In genomic region chr11:559712-560304, GRCh38 we compare ENCODE assay signal across 1 cellular context.
TF ChIP-seq lines count a peak whose summit lies in the region.

No MANE protein-coding gene starts in this region.

TF ChIP-seq in K562, 482 proteins besides CTCF, POLR2A, EP300 and RAD21 (continued from another document):
- no peak for TF ChIP-seq ZKSCAN1 (IDR thresholded peaks at IDR 0.05; ENCODE audit: low read depth, low read length)
- TF ChIP-seq KAT7 (CRISPR knock-in tag; IDR thresholded peaks at IDR 0.05; ENCODE audit: borderline replicate concordance) = no peak
- TF ChIP-seq IRF9 (tag; IDR thresholded peaks at IDR 0.05) = no peak
- TF ChIP-seq GABPB2 (CRISPR knock-in tag; conservative IDR thresholded peaks at IDR 0.05) = no peak
- TF ChIP-seq, protein P1, sequence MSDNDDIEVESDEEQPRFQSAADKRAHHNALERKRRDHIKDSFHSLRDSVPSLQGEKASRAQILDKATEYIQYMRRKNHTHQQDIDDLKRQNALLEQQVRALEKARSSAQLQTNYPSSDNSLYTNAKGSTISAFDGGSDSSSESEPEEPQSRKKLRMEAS (CRISPR knock-in tag; IDR thresholded peaks at IDR 0.05) = 0 out of 2 replicates have a peak, but pooled peaks have one; percentile 22
- peak; percentile 91 for TF ChIP-seq ZEB2 (IDR thresholded peaks at IDR 0.05)
- TF ChIP-seq, protein P2, sequence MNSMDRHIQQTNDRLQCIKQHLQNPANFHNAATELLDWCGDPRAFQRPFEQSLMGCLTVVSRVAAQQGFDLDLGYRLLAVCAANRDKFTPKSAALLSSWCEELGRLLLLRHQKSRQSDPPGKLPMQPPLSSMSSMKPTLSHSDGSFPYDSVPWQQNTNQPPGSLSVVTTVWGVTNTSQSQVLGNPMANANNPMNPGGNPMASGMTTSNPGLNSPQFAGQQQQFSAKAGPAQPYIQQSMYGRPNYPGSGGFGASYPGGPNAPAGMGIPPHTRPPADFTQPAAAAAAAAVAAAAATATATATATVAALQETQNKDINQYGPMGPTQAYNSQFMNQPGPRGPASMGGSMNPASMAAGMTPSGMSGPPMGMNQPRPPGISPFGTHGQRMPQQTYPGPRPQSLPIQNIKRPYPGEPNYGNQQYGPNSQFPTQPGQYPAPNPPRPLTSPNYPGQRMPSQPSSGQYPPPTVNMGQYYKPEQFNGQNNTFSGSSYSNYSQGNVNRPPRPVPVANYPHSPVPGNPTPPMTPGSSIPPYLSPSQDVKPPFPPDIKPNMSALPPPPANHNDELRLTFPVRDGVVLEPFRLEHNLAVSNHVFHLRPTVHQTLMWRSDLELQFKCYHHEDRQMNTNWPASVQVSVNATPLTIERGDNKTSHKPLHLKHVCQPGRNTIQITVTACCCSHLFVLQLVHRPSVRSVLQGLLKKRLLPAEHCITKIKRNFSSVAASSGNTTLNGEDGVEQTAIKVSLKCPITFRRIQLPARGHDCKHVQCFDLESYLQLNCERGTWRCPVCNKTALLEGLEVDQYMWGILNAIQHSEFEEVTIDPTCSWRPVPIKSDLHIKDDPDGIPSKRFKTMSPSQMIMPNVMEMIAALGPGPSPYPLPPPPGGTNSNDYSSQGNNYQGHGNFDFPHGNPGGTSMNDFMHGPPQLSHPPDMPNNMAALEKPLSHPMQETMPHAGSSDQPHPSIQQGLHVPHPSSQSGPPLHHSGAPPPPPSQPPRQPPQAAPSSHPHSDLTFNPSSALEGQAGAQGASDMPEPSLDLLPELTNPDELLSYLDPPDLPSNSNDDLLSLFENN (IDR thresholded peaks at IDR 0.05; ENCODE audit: low read depth in 2 of 2, low read length in 2 of 2) = no peak
- TF ChIP-seq TFAP4 (CRISPR knock-in tag; IDR thresholded peaks at IDR 0.05; ENCODE audit: borderline replicate concordance) = peak; percentile 42; the same call in 1 of the 2 replicates
- TF ChIP-seq NR2C1 (IDR thresholded peaks at IDR 0.05) = peak; percentile 77
- 0 out of 2 replicates have a peak, but pooled peaks have one; percentile 19 for TF ChIP-seq NR2C1 (tag; IDR thresholded peaks at IDR 0.05)
- TF ChIP-seq NCOA2 (IDR thresholded peaks at IDR 0.05; ENCODE audit: partially characterized antibody in 2 of 2) = no peak
- TF ChIP-seq GTF2E2 (tag; IDR thresholded peaks at IDR 0.05) = 0 out of 2 replicates have a peak, but pooled peaks have one; percentile 65
- no peak for TF ChIP-seq PURB (CRISPR knock-in tag; IDR thresholded peaks at IDR 0.05; ENCODE audit: low read depth)
- TF ChIP-seq, protein P3, sequence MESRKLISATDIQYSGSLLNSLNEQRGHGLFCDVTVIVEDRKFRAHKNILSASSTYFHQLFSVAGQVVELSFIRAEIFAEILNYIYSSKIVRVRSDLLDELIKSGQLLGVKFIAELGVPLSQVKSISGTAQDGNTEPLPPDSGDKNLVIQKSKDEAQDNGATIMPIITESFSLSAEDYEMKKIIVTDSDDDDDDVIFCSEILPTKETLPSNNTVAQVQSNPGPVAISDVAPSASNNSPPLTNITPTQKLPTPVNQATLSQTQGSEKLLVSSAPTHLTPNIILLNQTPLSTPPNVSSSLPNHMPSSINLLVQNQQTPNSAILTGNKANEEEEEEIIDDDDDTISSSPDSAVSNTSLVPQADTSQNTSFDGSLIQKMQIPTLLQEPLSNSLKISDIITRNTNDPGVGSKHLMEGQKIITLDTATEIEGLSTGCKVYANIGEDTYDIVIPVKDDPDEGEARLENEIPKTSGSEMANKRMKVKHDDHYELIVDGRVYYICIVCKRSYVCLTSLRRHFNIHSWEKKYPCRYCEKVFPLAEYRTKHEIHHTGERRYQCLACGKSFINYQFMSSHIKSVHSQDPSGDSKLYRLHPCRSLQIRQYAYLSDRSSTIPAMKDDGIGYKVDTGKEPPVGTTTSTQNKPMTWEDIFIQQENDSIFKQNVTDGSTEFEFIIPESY (CRISPR knock-in tag; IDR thresholded peaks at IDR 0.05) = peak; percentile 75
- TF ChIP-seq ZNF121 (CRISPR knock-in tag; conservative IDR thresholded peaks at IDR 0.05) = peak; percentile 88
- no peak for TF ChIP-seq ILF3 (IDR thresholded peaks at IDR 0.05; ENCODE audit: borderline replicate concordance)
- TF ChIP-seq, protein P4, sequence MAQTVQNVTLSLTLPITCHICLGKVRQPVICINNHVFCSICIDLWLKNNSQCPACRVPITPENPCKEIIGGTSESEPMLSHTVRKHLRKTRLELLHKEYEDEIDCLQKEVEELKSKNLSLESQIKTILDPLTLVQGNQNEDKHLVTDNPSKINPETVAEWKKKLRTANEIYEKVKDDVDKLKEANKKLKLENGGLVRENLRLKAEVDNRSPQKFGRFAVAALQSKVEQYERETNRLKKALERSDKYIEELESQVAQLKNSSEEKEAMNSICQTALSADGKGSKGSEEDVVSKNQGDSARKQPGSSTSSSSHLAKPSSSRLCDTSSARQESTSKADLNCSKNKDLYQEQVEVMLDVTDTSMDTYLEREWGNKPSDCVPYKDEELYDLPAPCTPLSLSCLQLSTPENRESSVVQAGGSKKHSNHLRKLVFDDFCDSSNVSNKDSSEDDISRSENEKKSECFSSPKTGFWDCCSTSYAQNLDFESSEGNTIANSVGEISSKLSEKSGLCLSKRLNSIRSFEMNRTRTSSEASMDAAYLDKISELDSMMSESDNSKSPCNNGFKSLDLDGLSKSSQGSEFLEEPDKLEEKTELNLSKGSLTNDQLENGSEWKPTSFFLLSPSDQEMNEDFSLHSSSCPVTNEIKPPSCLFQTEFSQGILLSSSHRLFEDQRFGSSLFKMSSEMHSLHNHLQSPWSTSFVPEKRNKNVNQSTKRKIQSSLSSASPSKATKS (CRISPR knock-in tag; IDR thresholded peaks at IDR 0.05) = no peak
- TF ChIP-seq SAFB2 (IDR thresholded peaks at IDR 0.05; ENCODE audit: borderline replicate concordance, low read depth, low read length, severe bottlenecking) = no peak
- TF ChIP-seq TBP (optimal IDR thresholded peaks at IDR 0.05; ENCODE audit: low read depth, low read length) = peak; percentile 22
- TF ChIP-seq ZNF589 (CRISPR knock-in tag; IDR thresholded peaks at IDR 0.05; ENCODE audit: low read depth) = 0 out of 2 replicates have a peak, but pooled peaks have one; percentile 25
- TF ChIP-seq SP1 (CRISPR knock-in tag; IDR thresholded peaks at IDR 0.05) = no peak
- TF ChIP-seq POLR2AphosphoS5 (IDR thresholded peaks at IDR 0.05; ENCODE audit: control insufficient read depth, insufficient read depth, low read depth, low read length) = 0 out of 2 replicates have a peak, but pooled peaks have one; percentile 14
- TF ChIP-seq SIX5 (IDR thresholded peaks at IDR 0.05; ENCODE audit: borderline replicate concordance in 1 of 2, insufficient read depth in 1 of 2, low read depth in 1 of 2, low read length in 2 of 2) = no peak
- no peak for TF ChIP-seq CBX1 (IDR thresholded peaks at IDR 0.05; ENCODE audit: low read depth)
- TF ChIP-seq, protein P5, sequence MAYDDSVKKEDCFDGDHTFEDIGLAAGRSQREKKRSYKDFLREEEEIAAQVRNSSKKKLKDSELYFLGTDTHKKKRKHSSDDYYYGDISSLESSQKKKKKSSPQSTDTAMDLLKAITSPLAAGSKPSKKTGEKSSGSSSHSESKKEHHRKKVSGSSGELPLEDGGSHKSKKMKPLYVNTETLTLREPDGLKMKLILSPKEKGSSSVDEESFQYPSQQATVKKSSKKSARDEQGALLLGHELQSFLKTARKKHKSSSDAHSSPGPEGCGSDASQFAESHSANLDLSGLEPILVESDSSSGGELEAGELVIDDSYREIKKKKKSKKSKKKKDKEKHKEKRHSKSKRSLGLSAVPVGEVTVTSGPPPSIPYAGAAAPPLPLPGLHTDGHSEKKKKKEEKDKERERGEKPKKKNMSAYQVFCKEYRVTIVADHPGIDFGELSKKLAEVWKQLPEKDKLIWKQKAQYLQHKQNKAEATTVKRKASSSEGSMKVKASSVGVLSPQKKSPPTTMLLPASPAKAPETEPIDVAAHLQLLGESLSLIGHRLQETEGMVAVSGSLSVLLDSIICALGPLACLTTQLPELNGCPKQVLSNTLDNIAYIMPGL (CRISPR knock-in tag; IDR thresholded peaks at IDR 0.05) = no peak
- TF ChIP-seq ZNF436 (CRISPR knock-in tag; IDR thresholded peaks at IDR 0.05) = no peak
- peak; percentile 51; the same call in 1 of the 2 replicates for TF ChIP-seq SPI1 (IDR thresholded peaks at IDR 0.05; ENCODE audit: borderline replicate concordance, low read depth, low read length)
- TF ChIP-seq, protein P6, sequence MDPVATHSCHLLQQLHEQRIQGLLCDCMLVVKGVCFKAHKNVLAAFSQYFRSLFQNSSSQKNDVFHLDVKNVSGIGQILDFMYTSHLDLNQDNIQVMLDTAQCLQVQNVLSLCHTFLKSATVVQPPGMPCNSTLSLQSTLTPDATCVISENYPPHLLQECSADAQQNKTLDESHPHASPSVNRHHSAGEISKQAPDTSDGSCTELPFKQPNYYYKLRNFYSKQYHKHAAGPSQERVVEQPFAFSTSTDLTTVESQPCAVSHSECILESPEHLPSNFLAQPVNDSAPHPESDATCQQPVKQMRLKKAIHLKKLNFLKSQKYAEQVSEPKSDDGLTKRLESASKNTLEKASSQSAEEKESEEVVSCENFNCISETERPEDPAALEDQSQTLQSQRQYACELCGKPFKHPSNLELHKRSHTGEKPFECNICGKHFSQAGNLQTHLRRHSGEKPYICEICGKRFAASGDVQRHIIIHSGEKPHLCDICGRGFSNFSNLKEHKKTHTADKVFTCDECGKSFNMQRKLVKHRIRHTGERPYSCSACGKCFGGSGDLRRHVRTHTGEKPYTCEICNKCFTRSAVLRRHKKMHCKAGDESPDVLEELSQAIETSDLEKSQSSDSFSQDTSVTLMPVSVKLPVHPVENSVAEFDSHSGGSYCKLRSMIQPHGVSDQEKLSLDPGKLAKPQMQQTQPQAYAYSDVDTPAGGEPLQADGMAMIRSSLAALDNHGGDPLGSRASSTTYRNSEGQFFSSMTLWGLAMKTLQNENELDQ (CRISPR knock-in tag; IDR thresholded peaks at IDR 0.05; ENCODE audit: borderline replicate concordance) = no peak
- TF ChIP-seq, protein P7, sequence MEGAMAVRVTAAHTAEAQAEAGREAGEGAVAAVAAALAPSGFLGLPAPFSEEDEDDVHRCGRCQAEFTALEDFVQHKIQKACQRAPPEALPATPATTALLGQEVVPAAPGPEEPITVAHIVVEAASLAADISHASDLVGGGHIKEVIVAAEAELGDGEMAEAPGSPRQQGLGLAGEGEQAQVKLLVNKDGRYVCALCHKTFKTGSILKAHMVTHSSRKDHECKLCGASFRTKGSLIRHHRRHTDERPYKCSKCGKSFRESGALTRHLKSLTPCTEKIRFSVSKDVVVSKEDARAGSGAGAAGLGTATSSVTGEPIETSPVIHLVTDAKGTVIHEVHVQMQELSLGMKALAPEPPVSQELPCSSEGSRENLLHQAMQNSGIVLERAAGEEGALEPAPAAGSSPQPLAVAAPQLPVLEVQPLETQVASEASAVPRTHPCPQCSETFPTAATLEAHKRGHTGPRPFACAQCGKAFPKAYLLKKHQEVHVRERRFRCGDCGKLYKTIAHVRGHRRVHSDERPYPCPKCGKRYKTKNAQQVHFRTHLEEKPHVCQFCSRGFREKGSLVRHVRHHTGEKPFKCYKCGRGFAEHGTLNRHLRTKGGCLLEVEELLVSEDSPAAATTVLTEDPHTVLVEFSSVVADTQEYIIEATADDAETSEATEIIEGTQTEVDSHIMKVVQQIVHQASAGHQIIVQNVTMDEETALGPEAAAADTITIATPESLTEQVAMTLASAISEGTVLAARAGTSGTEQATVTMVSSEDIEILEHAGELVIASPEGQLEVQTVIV (CRISPR knock-in tag; IDR thresholded peaks at IDR 0.05; ENCODE audit: borderline replicate concordance) = no peak
- TF ChIP-seq HDAC2 (IDR thresholded peaks at IDR 0.05) = no peak
- TF ChIP-seq ELF4 (CRISPR knock-in tag; IDR thresholded peaks at IDR 0.05) = no peak
- TF ChIP-seq TAF9B (IDR thresholded peaks at IDR 0.05; ENCODE audit: partially characterized antibody) = no peak
- no peak for TF ChIP-seq E2F4 (CRISPR knock-in tag; IDR thresholded peaks at IDR 0.05; ENCODE audit: low read depth)
- peak; percentile 24 for TF ChIP-seq PCBP1 (IDR thresholded peaks at IDR 0.05; ENCODE audit: low read depth, low read length, poor library complexity, severe bottlenecking)
- TF ChIP-seq DPF2 (IDR thresholded peaks at IDR 0.05) = 0 out of 2 replicates have a peak, but pooled peaks have one; percentile 11
- TF ChIP-seq, protein P8, sequence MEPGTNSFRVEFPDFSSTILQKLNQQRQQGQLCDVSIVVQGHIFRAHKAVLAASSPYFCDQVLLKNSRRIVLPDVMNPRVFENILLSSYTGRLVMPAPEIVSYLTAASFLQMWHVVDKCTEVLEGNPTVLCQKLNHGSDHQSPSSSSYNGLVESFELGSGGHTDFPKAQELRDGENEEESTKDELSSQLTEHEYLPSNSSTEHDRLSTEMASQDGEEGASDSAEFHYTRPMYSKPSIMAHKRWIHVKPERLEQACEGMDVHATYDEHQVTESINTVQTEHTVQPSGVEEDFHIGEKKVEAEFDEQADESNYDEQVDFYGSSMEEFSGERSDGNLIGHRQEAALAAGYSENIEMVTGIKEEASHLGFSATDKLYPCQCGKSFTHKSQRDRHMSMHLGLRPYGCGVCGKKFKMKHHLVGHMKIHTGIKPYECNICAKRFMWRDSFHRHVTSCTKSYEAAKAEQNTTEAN (CRISPR knock-in tag; IDR thresholded peaks at IDR 0.05) = no peak
- TF ChIP-seq RCOR1 (IDR thresholded peaks at IDR 0.05; ENCODE audit: borderline replicate concordance in 1 of 2, low read depth in 2 of 2, low read length in 2 of 2) = no peak
- no peak for TF ChIP-seq PHF21A (IDR thresholded peaks at IDR 0.05; ENCODE audit: borderline replicate concordance, low read depth)
- TF ChIP-seq NR4A1 (CRISPR knock-in tag; IDR thresholded peaks at IDR 0.05) = no peak
- TF ChIP-seq NR4A1 (tag; IDR thresholded peaks at IDR 0.05) = no peak
- TF ChIP-seq NR2C2 (CRISPR knock-in tag; IDR thresholded peaks at IDR 0.05) = no peak
- TF ChIP-seq NR2C2 (tag; IDR thresholded peaks at IDR 0.05) = no peak
- TF ChIP-seq KDM5B (IDR thresholded peaks at IDR 0.05; ENCODE audit: insufficient replicate concordance, low read depth, low read length) = peak; percentile 35
- no peak for TF ChIP-seq ZBTB8A (IDR thresholded peaks at IDR 0.05; ENCODE audit: partially characterized antibody)
- no peak for TF ChIP-seq SNIP1 (IDR thresholded peaks at IDR 0.05; ENCODE audit: low read depth)
